14 cellular contexts compared by ENCODE assay signal in genomic region chr13:51246411-51247298, GRCh38. TPM values are rescaled to one million over a fixed set of nuclear protein-coding genes. Genes with fewer than 3 reads are reported as not detected.
DNase-seq lines count a peak whose midpoint lies in the region; ATAC-seq and TF ChIP-seq lines count a peak whose summit lies in the region.
"Had no signal": no experiment of that assay in that cellular context is flagged by ENCODE, and none has a peak within 500 bp of the region (broad histone marks: within the 10 kb centered on the region; RNA-seq: fewer than 3 reads in every experiment).

No MANE protein-coding gene starts in this region.

- H3K36me3 ChIP-seq in cardiac muscle cell: no peaks in the 10 kb centered on the region

- no peak overlapping the region for H3K4me3 Mint-ChIP-seq in progenitor cell of endocrine pancreas (ENCODE audit: low read depth)
- H3K4me3 Mint-ChIP-seq: activated T-helper 1 cell treated with anti-CD3 and anti-CD28 coated beads, Interleukin-12 subunit alpha, Interleukin-12 subunit beta, Interleukin-2, Interleukin-4 antibody, amounts not matched to agents 30 ng/mL and 10 ng/mL and 1 ng/mL, durations not matched to agents 14 hours and 24 hours and 36 hours; HFFc6; IgD-negative memory B cell; natural killer cell treated with Interleukin-12 subunit alpha and Interleukin-12 subunit beta and Interleukin-15 and Interleukin-18, amount 100 ng/mL, for 72 hours had no signal

- no peak overlapping the region for H3K27ac Mint-ChIP-seq in progenitor cell of endocrine pancreas
- H3K27ac Mint-ChIP-seq: activated T-helper 1 cell treated with anti-CD3 and anti-CD28 coated beads, Interleukin-12 subunit alpha, Interleukin-12 subunit beta, Interleukin-2, Interleukin-4 antibody, amounts not matched to agents 30 ng/mL and 10 ng/mL and 1 ng/mL, durations not matched to agents 14 hours and 24 hours and 36 hours; HFFc6; IgD-negative memory B cell; natural killer cell treated with Interleukin-12 subunit alpha and Interleukin-12 subunit beta and Interleukin-15 and Interleukin-18, amount 100 ng/mL, for 72 hours had no signal

- no peak for TF ChIP-seq CTCF in cardiac muscle cell (IDR thresholded peaks at IDR 0.05; ENCODE audit: low read depth, low read length)
- no peak for TF ChIP-seq CTCF in progenitor cell of endocrine pancreas (IDR thresholded peaks at IDR 0.05; ENCODE audit: unreplicated experiment)

- H3K27me3 Mint-ChIP-seq in progenitor cell of endocrine pancreas: no peaks in the 10 kb centered on the region

- no peak overlapping the region for H3K4me3 ChIP-seq in cardiac muscle cell

- no peaks in the 10 kb centered on the region for H3K9me3 Mint-ChIP-seq in progenitor cell of endocrine pancreas (ENCODE audit: low read depth)
- H3K9me3 Mint-ChIP-seq: activated T-helper 1 cell treated with anti-CD3 and anti-CD28 coated beads, Interleukin-12 subunit alpha, Interleukin-12 subunit beta, Interleukin-2, Interleukin-4 antibody, amounts not matched to agents 30 ng/mL and 10 ng/mL and 1 ng/mL, durations not matched to agents 14 hours and 24 hours and 36 hours; HFFc6; IgD-negative memory B cell; natural killer cell treated with Interleukin-12 subunit alpha and Interleukin-12 subunit beta and Interleukin-15 and Interleukin-18, amount 100 ng/mL, for 72 hours had no signal

- no peaks in the 10 kb centered on the region for H3K36me3 Mint-ChIP-seq in progenitor cell of endocrine pancreas (ENCODE audit: insufficient read depth)
- H3K36me3 Mint-ChIP-seq: IgD-negative memory B cell; natural killer cell treated with Interleukin-12 subunit alpha and Interleukin-12 subunit beta and Interleukin-15 and Interleukin-18, amount 100 ng/mL, for 72 hours had no signal

- H3K4me1 ChIP-seq in cardiac muscle cell (ENCODE audit: low read depth): peaks cover 13% of the 10 kb centered on the region

- H3K27me3 ChIP-seq in cardiac muscle cell: no peaks in the 10 kb centered on the region

- DNase-seq in DMS79 treated with DMSO at 0.1 percent for 48 hours (lab: John Stamatoyannopoulos, UW) (peak; percentile 79), NCI-H526 (lab: John Stamatoyannopoulos, UW) (peak; percentile 63 to 75), cardiac muscle cell (ENCODE audit: low read depth in 1 of 2, low spot score in 1 of 2) (peak in 1 of 2 donors; percentile 56), occipital lobe (lab: John Stamatoyannopoulos, UW) (peak; percentile 65), progenitor cell of endocrine pancreas (ENCODE audit: low spot score, unreplicated experiment) (no peak), NCI-H748 (lab: John Stamatoyannopoulos, UW; ENCODE audit: unreplicated experiment) (no peak), Kasumi-1 (lab: John Stamatoyannopoulos, UW) (no peak)
- DNase-seq: HFFc6, NCI-H2227 treated with DMSO at 0.1 percent for 48 hours had no signal

- no peak for ATAC-seq in HG02885 (IDR thresholded peaks at IDR 0.05; ENCODE audit: poor library complexity, unreplicated experiment)
- ATAC-seq: activated CD4-positive, CD25-positive, alpha-beta regulatory T cell treated with anti-CD3 and anti-CD28 coated beads, Interleukin-2, amount 50 U/mL, for 24 hours; natural killer cell treated with Interleukin-12 subunit alpha and Interleukin-12 subunit beta and Interleukin-15 and Interleukin-18, amount 100 ng/mL, for 72 hours had no signal

- no peaks in the 10 kb centered on the region for H3K9me3 ChIP-seq in cardiac muscle cell (ENCODE audit: low read depth)

- H3K27ac ChIP-seq in cardiac muscle cell: peak overlapping the region; percentile 66

- H3K4me1 Mint-ChIP-seq in progenitor cell of endocrine pancreas (ENCODE audit: low read depth): no peaks in the 10 kb centered on the region
- H3K4me1 Mint-ChIP-seq: IgD-negative memory B cell had no signal

RNA-seq across cellular contexts. Expression of gene FAM124A, which starts 24.5 kb away (rescaled TPM):
- total RNA-seq in cardiac muscle cell (0.18 and 0.25 TPM in 2 replicates), occipital lobe (13.7 TPM), progenitor cell of endocrine pancreas (1.5 and 1.6 TPM in 2 replicates)
- polyA plus RNA-seq in cardiac muscle cell: 0.16 TPM in 1 of 2 replicates, not detected in the other
- total RNA-seq: HFFc6; natural killer cell treated with Interleukin-12 subunit alpha and Interleukin-12 subunit beta and Interleukin-15 and Interleukin-18, amount 100 ng/mL, for 72 hours had no signal
- polyA plus RNA-seq: IgD-negative memory B cell had no signal

Comparison
In these comparisons a context has a peak if more than half of its experiments do, and no peak if none do; other contexts are left out.
1. DNase-seq: peak in DMS79 treated with DMSO at 0.1 percent for 48 hours (single experiment), NCI-H526 (2 of 2) and occipital lobe (single experiment); none in progenitor cell of endocrine pancreas (single experiment), NCI-H748 (single experiment) and Kasumi-1 (0 of 2).